ENCODE assay signal across 14 cellular contexts in the genomic region with DNA sequence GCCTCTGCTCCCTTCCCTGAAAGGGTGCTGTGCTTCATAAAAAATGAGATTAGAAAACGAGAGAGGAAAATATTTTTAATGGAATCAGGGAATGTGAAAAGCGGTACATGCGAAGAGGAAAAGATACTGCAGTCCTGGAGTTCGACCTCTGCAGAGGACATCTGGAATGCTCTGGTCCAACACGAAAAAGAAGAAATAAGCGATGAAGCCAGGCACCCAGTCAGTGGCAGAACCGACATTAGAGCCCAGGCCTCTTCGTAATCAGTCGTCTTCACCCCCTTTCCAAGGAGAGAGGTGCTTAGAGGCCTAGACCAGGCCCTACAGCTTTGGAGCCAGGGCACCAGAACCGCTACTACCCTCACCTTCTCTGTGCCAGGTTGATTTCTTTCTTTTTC. TPM values are rescaled to one million over a fixed set of nuclear protein-coding genes. Genes with fewer than 3 reads are reported as not detected.
A peak's percentile ranks its signal among the peaks of the same experiment; 100 is the strongest.
DNase-seq lines count a peak whose midpoint lies in the region; ATAC-seq and TF ChIP-seq lines count a peak whose summit lies in the region.
"Had no signal": no experiment of that assay in that cellular context is flagged by ENCODE, and none has a peak within 500 bp of the region (broad histone marks: within the 10 kb centered on the region; RNA-seq: fewer than 3 reads in every experiment).

No MANE protein-coding gene starts in this region.

- H3K9me3 ChIP-seq in ascending aorta (peaks cover 0 to 1% of the 10 kb centered on the region in 2 donors), skeletal muscle satellite cell (replicated peaks; ENCODE audit: low read length) (no peaks in the 10 kb centered on the region)
- H3K9me3 ChIP-seq: tibial nerve had no signal

- H3K9ac ChIP-seq in skeletal muscle satellite cell (ENCODE audit: low read depth, low read length) = peak overlapping the region; percentile 23

- H3K4me2 ChIP-seq in skeletal muscle satellite cell (ENCODE audit: low read length) = peak overlapping the region; percentile 71

- intact Hi-C loops in ascending aorta (cut with DNase I) = no loop called here

- peak; percentile 30 for DNase-seq in DMS79 treated with DMSO at 0.1 percent for 48 hours (lab: John Stamatoyannopoulos, UW)
- no peak for DNase-seq in DMS79 (lab: John Stamatoyannopoulos, UW)
- DNase-seq in ascending aorta (ENCODE audit: low spot score in 2 of 2) = no peak
- peak; percentile 57 for DNase-seq in islet precursor cell
- DNase-seq in foreskin melanocyte = no peak
- no peak for DNase-seq in stimulated activated CD4-positive, alpha-beta T cell treated with anti-CD3 and anti-CD28 coated beads, Interleukin-4, amount 100 ng/mL, for 1 hour

- H3K4me3 ChIP-seq in ascending aorta = peak overlapping the region; percentile 48 to 61
- H3K4me3 ChIP-seq in skeletal muscle satellite cell (ENCODE audit: low read length) = peak overlapping the region; percentile 62

- no peak for TF ChIP-seq CTCF in ascending aorta (IDR thresholded peaks at IDR 0.05)

- H3K36me3 ChIP-seq in ascending aorta = no peaks in the 10 kb centered on the region
- H3K36me3 ChIP-seq in skeletal muscle satellite cell (ENCODE audit: insufficient read depth, low read length) = no peaks in the 10 kb centered on the region
- H3K36me3 ChIP-seq: tibial nerve had no signal

- H3K27ac ChIP-seq in ascending aorta = no peak overlapping the region

- peaks cover 0 to 7% of the 10 kb centered on the region in 2 donors for H3K4me1 ChIP-seq in ascending aorta
- H3K4me1 ChIP-seq in skeletal muscle satellite cell (ENCODE audit: control insufficient read depth, insufficient read depth, low read length) = peaks cover 31% of the 10 kb centered on the region

- ATAC-seq in GM18861 (IDR thresholded peaks at IDR 0.05; ENCODE audit: unreplicated experiment) = no peak
- ATAC-seq: esophagus mucosa had no signal

- no peaks in the 10 kb centered on the region for H3K27me3 ChIP-seq in ascending aorta
- no peaks in the 10 kb centered on the region for H3K27me3 ChIP-seq in skeletal muscle satellite cell (ENCODE audit: control insufficient read depth, insufficient read depth, low read length)

RNA-seq across cellular contexts. Expression of a gene that starts 0.5 kb away (rescaled TPM):
- total RNA-seq in ascending aorta = not detected
- not detected in 2 replicates for total RNA-seq in skeletal muscle satellite cell (2012; rRNA removed)
- total RNA-seq: activated T-helper 2 cell treated with anti-CD3 and anti-CD28 coated beads, Interferon-gamma antibody, Interleukin-2, Interleukin-4, amounts not matched to agents 10 μg/mL and 5 μg/mL and 100 μg/mL, durations not matched to agents 14 hours and 24 hours and 36 hours; bronchial epithelial cell; esophagus mucosa; NCI-H460; T-helper 2 cell treated with Interferon-gamma antibody and Interleukin-4, amounts not matched to agents 100 ng/mL and 5 ng/mL, for 36 hours had no signal

Comparison
In these comparisons a context has a peak if more than half of its experiments do, and no peak if none do; other contexts are left out.
1. DNase-seq: peak in DMS79 treated with DMSO at 0.1 percent for 48 hours (single experiment) and islet precursor cell (single experiment); none in DMS79 (single experiment), ascending aorta (0 of 2), foreskin melanocyte (single experiment) and stimulated activated CD4-positive, alpha-beta T cell treated with anti-CD3 and anti-CD28 coated beads, Interleukin-4, amount 100 ng/mL, for 1 hour (single experiment).